Comparison of ENCODE assay signal across 8 cellular contexts in genomic region chr22:31749636-31750364, GRCh38. TPM values are rescaled to one million over a fixed set of nuclear protein-coding genes. Genes with fewer than 3 reads are reported as not detected.
DNase-seq lines count a peak whose midpoint lies in the region; ATAC-seq, FAIRE-seq and TF ChIP-seq lines count a peak whose summit lies in the region.

PRR14L (minus strand) TSS chr22:31750132; CDS start chr22:31738860, 11,272 bp downstream.

- H3K27me3 ChIP-seq in Caco-2 (replicated peaks; ENCODE audit: control insufficient read depth, insufficient read depth, low read length): no peaks in the 10 kb centered on the region
- H3K27me3 ChIP-seq in HUES48 (ENCODE audit: control insufficient read depth, insufficient read depth, low read length): no peaks in the 10 kb centered on the region
- H3K27me3 ChIP-seq in NT2/D1 (ENCODE audit: insufficient read depth, insufficient read length): no peaks in the 10 kb centered on the region
- H3K27me3 ChIP-seq in H1 (replicated peaks in 1 of 4; ENCODE audit: control insufficient read depth in 3 of 4, extremely low read depth in 1 of 4, insufficient read depth in 3 of 4, low read length in 3 of 4): no peaks in the 10 kb centered on the region

- TF ChIP-seq CTCF in Caco-2 (IDR thresholded peaks at IDR 0.05; ENCODE audit: insufficient read depth in 1 of 2, low read depth in 1 of 2, low read length in 1 of 2, severe bottlenecking in 1 of 2, unreplicated experiment in 1 of 2): peak in 1 of 2 experiments; percentile 21
- TF ChIP-seq CTCF in H1 (IDR thresholded peaks at IDR 0.05; ENCODE audit: control extremely low read depth in 1 of 3, insufficient read depth in 1 of 3, low read depth in 1 of 3, low read length in 3 of 3): no peak

- peak within 1 kb of the TSS; percentile 83 to 99 for H3K4me2 ChIP-seq in H1 (ENCODE audit: insufficient read depth in 1 of 2, low read depth in 2 of 2, low read length in 2 of 2)

- WGBS in H1 (ENCODE audit: extremely low coverage in 1 of 2, insufficient coverage in 1 of 2, insufficient read length in 1 of 2, insufficient replicate concordance in 2 of 2, low coverage in 1 of 2, low lambda C conversion rate in 2 of 2, missing lambda C conversion rate in 1 of 2), 2 experiments: 2% methylated on average over 49 of the region's 62 CpGs; no CpG with 5 or more reads in 1 of the 2 experiments

- intact Hi-C loops in Caco-2 (cut with micrococcal nuclease; ENCODE audit: unreplicated experiment): no loop called here

- peak within 1 kb of the TSS; percentile 91; the same call in 1 of the 2 replicates for H4K8ac ChIP-seq in H1 (ENCODE audit: extremely low read depth, insufficient read depth, low read length)

- H3K9ac ChIP-seq in HUES48 (ENCODE audit: low read depth, low read length): peak within 1 kb of the TSS; percentile 91
- peak within 1 kb of the TSS; percentile 96 for H3K9ac ChIP-seq in NT2/D1 (ENCODE audit: insufficient read length, low read depth)
- peak within 1 kb of the TSS; percentile 90 to 97 (median 93) for H3K9ac ChIP-seq in H1 (replicated peaks in 1 of 4; ENCODE audit: extremely low read depth in 1 of 4, low read depth in 3 of 4, low read length in 3 of 4)

- peaks cover 13% of the 10 kb centered on the region for H3K4me1 Mint-ChIP-seq in Caco-2 (ENCODE audit: low read depth, unreplicated experiment)
- peaks cover 49% of the 10 kb centered on the region for H3K4me1 Mint-ChIP-seq in activated CD8-positive, alpha-beta memory T cell treated with anti-CD3 and anti-CD28 coated beads, Interleukin-2, amount 10 ng/mL, durations not matched to agents 7 days and 5 days
- peaks cover 37% of the 10 kb centered on the region for H3K4me1 Mint-ChIP-seq in memory B cell

- H3K27ac Mint-ChIP-seq in Caco-2 (ENCODE audit: unreplicated experiment): peak within 1 kb of the TSS; percentile 87
- H3K27ac Mint-ChIP-seq in activated CD8-positive, alpha-beta memory T cell treated with anti-CD3 and anti-CD28 coated beads, Interleukin-2, amount 10 ng/mL, durations not matched to agents 7 days and 5 days: peak within 1 kb of the TSS; percentile 88
- H3K27ac Mint-ChIP-seq in memory B cell: peak within 1 kb of the TSS; percentile 69

- H4K20me1 ChIP-seq in H1 (replicated peaks in 1 of 2; ENCODE audit: control insufficient read depth in 1 of 2, insufficient read depth in 2 of 2, low read length in 2 of 2): no peaks in the 10 kb centered on the region

- H4K91ac ChIP-seq in H1 (replicated peaks; ENCODE audit: insufficient read length, low read length): peak within 1 kb of the TSS; percentile 2

- H3K27me3 Mint-ChIP-seq in Caco-2 (ENCODE audit: insufficient read depth, unreplicated experiment) (no peaks in the 10 kb centered on the region), memory B cell (no peaks in the 10 kb centered on the region)
- no peaks in the 10 kb centered on the region for H3K27me3 Mint-ChIP-seq in activated CD8-positive, alpha-beta memory T cell treated with anti-CD3 and anti-CD28 coated beads, Interleukin-2, amount 10 ng/mL, durations not matched to agents 7 days and 5 days

- H3K36me3 Mint-ChIP-seq in Caco-2 (ENCODE audit: insufficient read depth, unreplicated experiment) (peaks cover 20% of the 10 kb centered on the region), memory B cell (no peaks in the 10 kb centered on the region)
- peaks cover 15% of the 10 kb centered on the region for H3K36me3 Mint-ChIP-seq in activated CD8-positive, alpha-beta memory T cell treated with anti-CD3 and anti-CD28 coated beads, Interleukin-2, amount 10 ng/mL, durations not matched to agents 7 days and 5 days

- H3K4ac ChIP-seq in H1 (replicated peaks; ENCODE audit: insufficient read length, low read depth, low read length): peak within 1 kb of the TSS; percentile 4

- peaks cover 14% of the 10 kb centered on the region; the same call in 1 of the 2 replicates for H3K23me2 ChIP-seq in H1 (ENCODE audit: low read depth, low read length)

- no peak within 1 kb of the TSS for H2BK20ac ChIP-seq in H1 (ENCODE audit: low read length)

- H3K79me1 ChIP-seq in H1 (ENCODE audit: low read depth, low read length): peaks cover 5% of the 10 kb centered on the region

- H2BK15ac ChIP-seq in H1 (ENCODE audit: low read length): peak within 1 kb of the TSS; percentile 85; the same call in 1 of the 2 replicates

- peak; percentile 85 to 92 for TF ChIP-seq POLR2A in H1 (IDR thresholded peaks at IDR 0.05; ENCODE audit: control extremely low read depth in 1 of 2, low read depth in 2 of 2, low read length in 2 of 2)

- peak within 1 kb of the TSS; percentile 81 for H3K4me3 Mint-ChIP-seq in Caco-2 (ENCODE audit: unreplicated experiment)
- peak within 1 kb of the TSS; percentile 95 for H3K4me3 Mint-ChIP-seq in activated CD8-positive, alpha-beta memory T cell treated with anti-CD3 and anti-CD28 coated beads, Interleukin-2, amount 10 ng/mL, durations not matched to agents 7 days and 5 days
- H3K4me3 Mint-ChIP-seq in memory B cell: peak within 1 kb of the TSS; percentile 83

- CTCF ChIA-PET in Caco-2 (lab: Charles Lee) (interaction anchor here (0.9 kb wide), 1 partner anchor 73 kb away, joined by 3 read pairs; no protein-coding TSS in a partner anchor), H1 (lab: Charles Lee; ENCODE audit: partially characterized antibody) (interaction anchor here (0.8 to 4.1 kb wide), 4 partner anchors 21 to 221 kb away, joined by 3 to 13 read pairs (median 7); no protein-coding TSS in a partner anchor)
- CTCF ChIA-PET in activated CD8-positive, alpha-beta memory T cell treated with anti-CD3 and anti-CD28 coated beads, Interleukin-2, amount 10 ng/mL, durations not matched to agents 7 days and 5 days (lab: Charles Lee): interaction anchor here (1.2 to 2.8 kb wide), 2 partner anchors 9 to 84 kb away, joined by 4 to 9 read pairs; no protein-coding TSS in a partner anchor

- peak; percentile 66 for ATAC-seq in GM21390 (IDR thresholded peaks at IDR 0.05; ENCODE audit: unreplicated experiment)
- ATAC-seq in activated CD8-positive, alpha-beta memory T cell treated with anti-CD3 and anti-CD28 coated beads, Interleukin-2, amount 10 ng/mL, durations not matched to agents 7 days and 5 days: peak; percentile 73
- ATAC-seq in memory B cell (ENCODE audit: low read depth): peak; percentile 76

- H3K23ac ChIP-seq in H1 (ENCODE audit: insufficient read length): no peak within 1 kb of the TSS

- H2AFZ ChIP-seq in H1 (ENCODE audit: low read length): peak within 1 kb of the TSS; percentile 47; the same call in 1 of the 2 replicates

- H2BK5ac ChIP-seq in H1 (ENCODE audit: low read depth, low read length): peak within 1 kb of the TSS; percentile 67

- H2BK120ac ChIP-seq in H1 (replicated peaks; ENCODE audit: low read depth, low read length): no peak within 1 kb of the TSS

- no peak for FAIRE-seq in H1 (lab: Jason Lieb, UNC)

- H3K56ac ChIP-seq in H1 (replicated peaks; ENCODE audit: insufficient read length, low read depth, low read length): peak within 1 kb of the TSS; percentile 9

- peak; percentile 96 to 98 for DNase-seq in Caco-2
- DNase-seq in NT2/D1 (ENCODE audit: low read depth, low spot score): peak; percentile 88
- DNase-seq in activated CD8-positive, alpha-beta memory T cell treated with anti-CD3 and anti-CD28 coated beads, Interleukin-2, amount 10 ng/mL, durations not matched to agents 7 days and 5 days: peak; percentile 98
- DNase-seq in H1 (ENCODE audit: low read depth in 1 of 2, low spot score in 2 of 2): peak; percentile 87 to 100
- DNase-seq in memory B cell (ENCODE audit: low spot score in 2 of 2): peak; percentile 100
- peak; percentile 99 for DNase-seq in stimulated activated CD8-positive, alpha-beta memory T cell treated with anti-CD3 and anti-CD28 coated beads, Interleukin-12 subunit alpha, Interleukin-12 subunit beta, amount 100 ng/mL, for 1 hour (ENCODE audit: low read depth)

- peaks cover 35% of the 10 kb centered on the region for H3K4me1 ChIP-seq in Caco-2
- H3K4me1 ChIP-seq in HUES48 (ENCODE audit: control insufficient read depth, insufficient read depth, low read length): peaks cover 32% of the 10 kb centered on the region
- no peaks in the 10 kb centered on the region for H3K4me1 ChIP-seq in NT2/D1 (ENCODE audit: insufficient read depth, insufficient read length)
- H3K4me1 ChIP-seq in H1 (replicated peaks in 1 of 4; ENCODE audit: control insufficient read depth in 3 of 4, insufficient read depth in 4 of 4, low read length in 3 of 4): peaks cover 5 to 16% (median 12%) of the 10 kb centered on the region in 4 experiments

- peak within 1 kb of the TSS; percentile 89 for H3K18ac ChIP-seq in H1 (ENCODE audit: extremely low read depth, low read length)

- peak in 1 of 2 experiments; percentile 99; a peak in 2 of 3 replicates for TF ChIP-seq EP300 in H1 (IDR thresholded peaks at IDR 0.05; ENCODE audit: borderline replicate concordance in 1 of 2, low read depth in 2 of 2, low read length in 2 of 2)

- peak within 1 kb of the TSS; percentile 40 for H4K5ac ChIP-seq in H1 (ENCODE audit: insufficient read length, low read depth, low read length)

- H2BK12ac ChIP-seq in H1 (ENCODE audit: low read depth, low read length): peak within 1 kb of the TSS; percentile 92; the same call in 1 of the 2 replicates

- H3K14ac ChIP-seq in H1 (ENCODE audit: insufficient read length): peak within 1 kb of the TSS; percentile 6

- peaks cover 7 to 49% of the 10 kb centered on the region in 2 experiments for H3K79me2 ChIP-seq in H1 (ENCODE audit: control insufficient read depth in 1 of 2, insufficient read depth in 2 of 2, low read length in 2 of 2)

- no TSS peak for BruUV-seq in Caco-2 (replicated peaks; lab: Mats Ljungman, UMichigan)

- H3K4me3 ChIP-seq in Caco-2 (ENCODE audit: low read depth, low read length) (peak within 1 kb of the TSS; percentile 54), HUES48 (ENCODE audit: low read depth, low read length) (peak within 1 kb of the TSS; percentile 94), NT2/D1 (ENCODE audit: insufficient read length, low read depth) (peak within 1 kb of the TSS; percentile 86), H1 (ENCODE audit: extremely low read depth in 1 of 4, insufficient read depth in 2 of 4, low read depth in 3 of 4, low read length in 4 of 4) (peak within 1 kb of the TSS; percentile 85 to 98 (median 92))

- H3K9me3 Mint-ChIP-seq in Caco-2 (ENCODE audit: unreplicated experiment) (no peaks in the 10 kb centered on the region), memory B cell (no peaks in the 10 kb centered on the region)
- H3K9me3 Mint-ChIP-seq in activated CD8-positive, alpha-beta memory T cell treated with anti-CD3 and anti-CD28 coated beads, Interleukin-2, amount 10 ng/mL, durations not matched to agents 7 days and 5 days (ENCODE audit: low read depth): no peaks in the 10 kb centered on the region

- POLR2A ChIA-PET in Caco-2 (lab: Charles Lee): interaction anchor here (0.5 kb wide), 2 partner anchors 14 to 638 kb away, joined by 4 to 10 read pairs; no protein-coding TSS in a partner anchor
- POLR2A ChIA-PET in H1 (lab: Charles Lee; ENCODE audit: partially characterized antibody): interaction anchor here (0.6 to 1.7 kb wide), 6 partner anchors 9 to 412 kb away, joined by 3 to 5 read pairs (median 4); no protein-coding TSS in a partner anchor

- no peak within 1 kb of the TSS for H2AK5ac ChIP-seq in H1 (ENCODE audit: low read depth, low read length)

- H3K27ac ChIP-seq in HUES48 (ENCODE audit: low read depth, low read length) (peak within 1 kb of the TSS; percentile 99), H1 (ENCODE audit: low read depth, low read length) (peak within 1 kb of the TSS; percentile 81)

- TF ChIP-seq RAD21 in H1 (IDR thresholded peaks at IDR 0.05 in 1 of 2, conservative IDR thresholded peaks at IDR 0.05 in 1 of 2; ENCODE audit: low read depth in 2 of 2, low read length in 2 of 2): no peak

- H3K9me3 ChIP-seq in Caco-2: no peaks in the 10 kb centered on the region
- no peaks in the 10 kb centered on the region for H3K9me3 ChIP-seq in HUES48 (ENCODE audit: control insufficient read depth, insufficient read depth, low read length)
- no peaks in the 10 kb centered on the region for H3K9me3 ChIP-seq in NT2/D1 (ENCODE audit: insufficient read depth, low read length)
- H3K9me3 ChIP-seq in H1 (ENCODE audit: insufficient read depth in 2 of 2, low read depth in 1 of 2, low read length in 1 of 2): no peaks in the 10 kb centered on the region

- no peaks in the 10 kb centered on the region for H3K36me3 ChIP-seq in Caco-2 (ENCODE audit: control insufficient read depth, insufficient read depth, low read length)
- H3K36me3 ChIP-seq in HUES48 (ENCODE audit: control insufficient read depth, insufficient read depth, low read length): peaks cover 10% of the 10 kb centered on the region
- H3K36me3 ChIP-seq in NT2/D1 (ENCODE audit: insufficient read depth, insufficient read length, low read length): peaks cover 10% of the 10 kb centered on the region
- peaks cover 0 to 7% (median under 1%) of the 10 kb centered on the region in 4 experiments; a peak in 3 of 8 replicates for H3K36me3 ChIP-seq in H1 (ENCODE audit: control insufficient read depth in 2 of 4, insufficient read depth in 4 of 4, low read length in 3 of 4)

RNA-seq across cellular contexts. Expression of gene PRR14L, which starts in this region (rescaled TPM):
- 41.6 and 42.5 TPM in 2 replicates for total RNA-seq in Caco-2 (2022)
- 10 to 100 TPM; 62.2 to 78.4 TPM for total RNA-seq in activated CD8-positive, alpha-beta memory T cell treated with anti-CD3 and anti-CD28 coated beads, Interleukin-2, amount 10 ng/mL, durations not matched to agents 7 days and 5 days
- 98.6 and 110 TPM in 2 replicates for total RNA-seq in H1 (2021; fragmentation: NEBNext Ultra II Directional; extraction: Animal tissue kit (Norgen Biotek cat#: 25700))
- 25.5 and 26.5 TPM in 2 replicates for polyA plus RNA-seq in H1 (2011; rRNA removed)
- polyA plus RNA-seq in H1 (2011; cell fraction: cytosol; rRNA removed): 20.6 TPM
- polyA plus RNA-seq in H1 (2011; cell fraction: nucleus; rRNA removed): 40.3 TPM
- polyA plus RNA-seq in H1 (2012, experiment 1 of 2): 23.2 to 38.5 TPM (median 28.6 TPM) in 4 replicates
- polyA plus RNA-seq in H1 (2012, experiment 2 of 2): 2.4 TPM
- polyA plus RNA-seq in H1 (2013, experiment 1 of 2): 22.7 TPM
- 21.6 TPM for polyA plus RNA-seq in H1 (2013, experiment 2 of 2)
- 208 TPM in 2 replicates for polyA minus RNA-seq in H1 (2011; rRNA and poly(A)+ RNA removed)
- polyA minus RNA-seq in H1 (2011; cell fraction: cytosol; rRNA and poly(A)+ RNA removed): 59.5 TPM
- 152 TPM for polyA minus RNA-seq in H1 (2011; cell fraction: nucleus; rRNA and poly(A)+ RNA removed)

Comparison
In these comparisons a context has a peak if more than half of its experiments do, and no peak if none do; other contexts are left out.
1. Peak in every context shown above with its lines: DNase-seq, ATAC-seq, H3K4me3 ChIP-seq and H3K27ac ChIP-seq.